Comparison of ENCODE assay signal across 1 cellular context in the genomic region with DNA sequence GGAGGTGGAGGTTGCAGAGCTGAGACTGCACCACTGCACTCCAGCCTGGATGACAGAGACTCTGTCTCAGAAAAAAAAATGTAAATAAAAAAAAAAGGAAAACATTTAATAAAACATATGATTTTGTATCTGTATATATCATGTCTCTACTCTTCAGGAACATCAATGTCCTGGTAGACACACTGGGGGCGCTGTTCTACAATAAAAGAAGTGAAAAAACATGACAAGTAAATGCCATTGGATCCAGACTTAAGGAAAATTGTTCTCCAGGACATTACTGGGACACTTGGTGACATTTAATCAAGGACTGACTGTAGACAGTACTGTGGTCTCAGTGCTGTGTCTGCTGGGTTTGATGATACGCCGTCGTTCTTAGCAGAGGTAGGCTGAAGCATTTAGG.
A peak's percentile ranks its signal among the peaks of the same experiment; 100 is the strongest.
TF ChIP-seq lines count a peak whose summit lies in the region.

No MANE protein-coding gene starts in this region.

TF ChIP-seq in HepG2, 621 proteins besides CTCF, POLR2A, EP300 and RAD21:
- peak; percentile 27; the same call in 1 of the 2 replicates for TF ChIP-seq SMC3 (IDR thresholded peaks at IDR 0.05; ENCODE audit: low read length)
- no peak for TF ChIP-seq ZNF577 (CRISPR knock-in tag; IDR thresholded peaks at IDR 0.05; ENCODE audit: borderline replicate concordance, low read depth)
- TF ChIP-seq PHF8 (CRISPR knock-in tag; IDR thresholded peaks at IDR 0.05): no peak
- no peak for TF ChIP-seq ZNF737 (CRISPR knock-in tag; IDR thresholded peaks at IDR 0.05; ENCODE audit: borderline replicate concordance)
- TF ChIP-seq SKI (IDR thresholded peaks at IDR 0.05; ENCODE audit: partially characterized antibody): peak; percentile 10
- TF ChIP-seq STAG1 (CRISPR knock-in tag; IDR thresholded peaks at IDR 0.05): peak; percentile 70
- no peak for TF ChIP-seq ZNF615 (CRISPR knock-in tag; IDR thresholded peaks at IDR 0.05; ENCODE audit: borderline replicate concordance)
- no peak for TF ChIP-seq ZBTB38 (CRISPR knock-in tag; IDR thresholded peaks at IDR 0.05)
